In the genomic region with DNA sequence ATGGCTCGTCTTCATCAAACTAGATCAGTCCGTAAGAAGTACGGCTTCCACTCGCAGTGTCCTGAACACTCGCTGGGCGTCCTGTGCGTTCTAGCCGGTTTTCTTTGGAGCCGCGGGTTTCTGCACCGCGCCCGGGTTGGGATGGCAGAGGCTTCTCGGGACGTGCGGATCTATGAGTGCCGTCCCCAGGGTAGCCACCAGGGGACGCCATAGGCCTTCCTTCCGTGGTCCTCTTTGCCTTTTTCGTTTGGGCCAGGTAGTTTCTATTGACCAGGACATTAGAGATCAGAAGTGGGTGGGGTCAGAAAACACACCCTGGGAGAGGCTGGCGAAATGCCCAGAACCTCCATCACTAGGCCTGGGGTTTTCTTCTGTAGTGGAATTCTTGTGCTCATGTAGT, we compare ENCODE assay signal across 8 cellular contexts.
DNase-seq lines count a peak whose midpoint lies in the region; ATAC-seq and TF ChIP-seq lines count a peak whose summit lies in the region.

No MANE protein-coding gene starts in this region.

- peak overlapping the region; percentile 79 for H3K4me3 Mint-ChIP-seq in GM23338

- H3K9me3 Mint-ChIP-seq in GM23338 = peaks cover 6% of the 10 kb centered on the region; the same call in 2 of the 3 replicates

- intact Hi-C loops in aorta (cut with DNase I) = no loop called here

- H2AFZ ChIP-seq in GM23338 = no peak overlapping the region

- no peaks in the 10 kb centered on the region for H3F3A ChIP-seq in GM23338 (replicated peaks; ENCODE audit: low read depth)

- no peaks in the 10 kb centered on the region for H3K9me2 ChIP-seq in GM23338 (ENCODE audit: insufficient read depth)

- TF ChIP-seq CTCF in AG04450 (IDR thresholded peaks at IDR 0.05; ENCODE audit: low read depth, low read length) (peak; percentile 54), GM23338 (conservative IDR thresholded peaks at IDR 0.05; ENCODE audit: low read depth in 2 of 2) (peak; percentile 59 to 74), right atrium auricular region (IDR thresholded peaks at IDR 0.05) (peak; percentile 15 to 17)

- H3K27me3 Mint-ChIP-seq in GM23338 (ENCODE audit: insufficient read depth, low read depth, poor library complexity) = peaks cover 62% of the 10 kb centered on the region

- H3K27ac Mint-ChIP-seq in GM23338 = no peak overlapping the region

- CTCF ChIA-PET in AG04450 (lab: Charles Lee) = no interaction called here

- POLR2A ChIA-PET in AG04450 (lab: Yijun Ruan, JAX) = no interaction called here

- 2 to 3% methylated on average over 21 of the region's 21 CpGs for WGBS in aorta, 2 donors

- peak; percentile 74 for ATAC-seq in GM23338
- ATAC-seq in GM19023 (IDR thresholded peaks at IDR 0.05; ENCODE audit: unreplicated experiment) = no peak
- ATAC-seq in aorta (ENCODE audit: low FRiP score) = no peak
- no peak for ATAC-seq in GM19452 (IDR thresholded peaks at IDR 0.05; ENCODE audit: unreplicated experiment)

- H3K36me3 Mint-ChIP-seq in GM23338 (ENCODE audit: low read depth) = no peaks in the 10 kb centered on the region

- H3K27ac ChIP-seq in AG04450 (ENCODE audit: low read depth, low read length) (no peak overlapping the region), GM23338 (ENCODE audit: low read depth) (no peak overlapping the region), SK-N-MC (no peak overlapping the region), right atrium auricular region (no peak overlapping the region), aorta (ENCODE audit: low read depth in 1 of 2, low read length in 2 of 2) (no peak overlapping the region)

- peaks cover 14% of the 10 kb centered on the region for H3K27me3 ChIP-seq in AG04450 (ENCODE audit: control insufficient read depth, insufficient read depth, low read length)
- peaks cover 51% of the 10 kb centered on the region for H3K27me3 ChIP-seq in GM23338 (ENCODE audit: insufficient read depth)
- H3K27me3 ChIP-seq in right atrium auricular region = peaks cover 0 to 5% of the 10 kb centered on the region in 2 donors
- no peaks in the 10 kb centered on the region for H3K27me3 ChIP-seq in aorta (ENCODE audit: control insufficient read depth in 1 of 2, insufficient read depth in 2 of 2, low read length in 1 of 2)

- no peaks in the 10 kb centered on the region for H4K20me1 ChIP-seq in GM23338 (replicated peaks; ENCODE audit: insufficient read depth)

- H3K9me3 ChIP-seq in AG04450 (ENCODE audit: control insufficient read depth, insufficient read depth, low read length) (no peaks in the 10 kb centered on the region), SK-N-MC (ENCODE audit: low read depth, low read length) (no peaks in the 10 kb centered on the region), right atrium auricular region (no peaks in the 10 kb centered on the region), aorta (ENCODE audit: control insufficient read depth, low read length) (peaks cover 4% of the 10 kb centered on the region)

- peaks cover 5% of the 10 kb centered on the region for H3K4me1 Mint-ChIP-seq in GM23338

- no peak overlapping the region for H3K4me3 ChIP-seq in AG04450 (ENCODE audit: low read depth, low read length)
- H3K4me3 ChIP-seq in GM23338 = peak overlapping the region; percentile 47; the same call in 1 of the 2 replicates
- H3K4me3 ChIP-seq in SK-N-MC = peak overlapping the region; percentile 38
- H3K4me3 ChIP-seq in right atrium auricular region = no peak overlapping the region
- no peak overlapping the region for H3K4me3 ChIP-seq in aorta (ENCODE audit: low read length in 2 of 2)

- H3K36me3 ChIP-seq in GM23338 (ENCODE audit: insufficient read depth) (no peaks in the 10 kb centered on the region), SK-N-MC (ENCODE audit: insufficient read depth, low read length) (no peaks in the 10 kb centered on the region), right atrium auricular region (no peaks in the 10 kb centered on the region), aorta (ENCODE audit: control insufficient read depth in 1 of 2, insufficient read depth in 2 of 2, low read length in 1 of 2) (no peaks in the 10 kb centered on the region)

- no peak for DNase-seq in AG04450 (ENCODE audit: low read depth, low spot score)
- peak; percentile 71 for DNase-seq in GM23338 (ENCODE audit: low spot score)
- DNase-seq in SK-N-MC (ENCODE audit: low read depth, low spot score) = no peak
- no peak for DNase-seq in right atrium auricular region (ENCODE audit: low spot score)
- DNase-seq in aorta = no peak
- DNase-seq in activated CD4-positive, alpha-beta T cell treated with anti-CD3 and anti-CD28 coated beads, Interleukin-2, amount 50 U/mL, for 1 hour = no peak

- H3K79me2 ChIP-seq in GM23338 (replicated peaks; ENCODE audit: insufficient read depth) = no peaks in the 10 kb centered on the region

- H3K4me1 ChIP-seq in GM23338 (ENCODE audit: insufficient read depth) = no peaks in the 10 kb centered on the region
- no peaks in the 10 kb centered on the region for H3K4me1 ChIP-seq in right atrium auricular region
- H3K4me1 ChIP-seq in aorta (ENCODE audit: control insufficient read depth in 1 of 2, insufficient read depth in 2 of 2, low read length in 2 of 2) = no peaks in the 10 kb centered on the region

- H3K4me2 ChIP-seq in GM23338 = peak overlapping the region; percentile 62

- no peak overlapping the region for H3K9ac ChIP-seq in SK-N-MC (ENCODE audit: insufficient read length)

TF ChIP-seq in GM23338, 12 proteins besides CTCF, POLR2A, EP300 and RAD21 (continues in another document):
- TF ChIP-seq ZNF331 (CRISPR knock-in tag; IDR thresholded peaks at IDR 0.05; ENCODE audit: low read depth) (no peak), NANOG (IDR thresholded peaks at IDR 0.05; ENCODE audit: borderline replicate concordance) (no peak), EZH2 (IDR thresholded peaks at IDR 0.05; ENCODE audit: low read depth, unreplicated experiment) (no peak), EZH2phosphoT487 (IDR thresholded peaks at IDR 0.05; ENCODE audit: unreplicated experiment) (no peak), STAT1 (IDR thresholded peaks at IDR 0.05; ENCODE audit: unreplicated experiment) (no peak)
- TF ChIP-seq, protein P1, sequence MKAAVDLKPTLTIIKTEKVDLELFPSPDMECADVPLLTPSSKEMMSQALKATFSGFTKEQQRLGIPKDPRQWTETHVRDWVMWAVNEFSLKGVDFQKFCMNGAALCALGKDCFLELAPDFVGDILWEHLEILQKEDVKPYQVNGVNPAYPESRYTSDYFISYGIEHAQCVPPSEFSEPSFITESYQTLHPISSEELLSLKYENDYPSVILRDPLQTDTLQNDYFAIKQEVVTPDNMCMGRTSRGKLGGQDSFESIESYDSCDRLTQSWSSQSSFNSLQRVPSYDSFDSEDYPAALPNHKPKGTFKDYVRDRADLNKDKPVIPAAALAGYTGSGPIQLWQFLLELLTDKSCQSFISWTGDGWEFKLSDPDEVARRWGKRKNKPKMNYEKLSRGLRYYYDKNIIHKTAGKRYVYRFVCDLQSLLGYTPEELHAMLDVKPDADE (IDR thresholded peaks at IDR 0.05) = no peak
- TF ChIP-seq, protein P2, sequence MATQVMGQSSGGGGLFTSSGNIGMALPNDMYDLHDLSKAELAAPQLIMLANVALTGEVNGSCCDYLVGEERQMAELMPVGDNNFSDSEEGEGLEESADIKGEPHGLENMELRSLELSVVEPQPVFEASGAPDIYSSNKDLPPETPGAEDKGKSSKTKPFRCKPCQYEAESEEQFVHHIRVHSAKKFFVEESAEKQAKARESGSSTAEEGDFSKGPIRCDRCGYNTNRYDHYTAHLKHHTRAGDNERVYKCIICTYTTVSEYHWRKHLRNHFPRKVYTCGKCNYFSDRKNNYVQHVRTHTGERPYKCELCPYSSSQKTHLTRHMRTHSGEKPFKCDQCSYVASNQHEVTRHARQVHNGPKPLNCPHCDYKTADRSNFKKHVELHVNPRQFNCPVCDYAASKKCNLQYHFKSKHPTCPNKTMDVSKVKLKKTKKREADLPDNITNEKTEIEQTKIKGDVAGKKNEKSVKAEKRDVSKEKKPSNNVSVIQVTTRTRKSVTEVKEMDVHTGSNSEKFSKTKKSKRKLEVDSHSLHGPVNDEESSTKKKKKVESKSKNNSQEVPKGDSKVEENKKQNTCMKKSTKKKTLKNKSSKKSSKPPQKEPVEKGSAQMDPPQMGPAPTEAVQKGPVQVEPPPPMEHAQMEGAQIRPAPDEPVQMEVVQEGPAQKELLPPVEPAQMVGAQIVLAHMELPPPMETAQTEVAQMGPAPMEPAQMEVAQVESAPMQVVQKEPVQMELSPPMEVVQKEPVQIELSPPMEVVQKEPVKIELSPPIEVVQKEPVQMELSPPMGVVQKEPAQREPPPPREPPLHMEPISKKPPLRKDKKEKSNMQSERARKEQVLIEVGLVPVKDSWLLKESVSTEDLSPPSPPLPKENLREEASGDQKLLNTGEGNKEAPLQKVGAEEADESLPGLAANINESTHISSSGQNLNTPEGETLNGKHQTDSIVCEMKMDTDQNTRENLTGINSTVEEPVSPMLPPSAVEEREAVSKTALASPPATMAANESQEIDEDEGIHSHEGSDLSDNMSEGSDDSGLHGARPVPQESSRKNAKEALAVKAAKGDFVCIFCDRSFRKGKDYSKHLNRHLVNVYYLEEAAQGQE (IDR thresholded peaks at IDR 0.05; ENCODE audit: unreplicated experiment) = no peak

Comparison
In these comparisons a context has a peak if more than half of its experiments do, and no peak if none do; other contexts are left out.
1. H3K4me3 ChIP-seq: peak in GM23338 (single experiment) and SK-N-MC (single experiment); none in AG04450 (single experiment), right atrium auricular region (0 of 2) and aorta (0 of 2).
2. CTCF ChIP-seq: peak in every context shown above with its lines; median percentile 66 in GM23338; 54 in AG04450; 16 in right atrium auricular region.